14 cellular contexts compared by ENCODE assay signal in the genomic region with DNA sequence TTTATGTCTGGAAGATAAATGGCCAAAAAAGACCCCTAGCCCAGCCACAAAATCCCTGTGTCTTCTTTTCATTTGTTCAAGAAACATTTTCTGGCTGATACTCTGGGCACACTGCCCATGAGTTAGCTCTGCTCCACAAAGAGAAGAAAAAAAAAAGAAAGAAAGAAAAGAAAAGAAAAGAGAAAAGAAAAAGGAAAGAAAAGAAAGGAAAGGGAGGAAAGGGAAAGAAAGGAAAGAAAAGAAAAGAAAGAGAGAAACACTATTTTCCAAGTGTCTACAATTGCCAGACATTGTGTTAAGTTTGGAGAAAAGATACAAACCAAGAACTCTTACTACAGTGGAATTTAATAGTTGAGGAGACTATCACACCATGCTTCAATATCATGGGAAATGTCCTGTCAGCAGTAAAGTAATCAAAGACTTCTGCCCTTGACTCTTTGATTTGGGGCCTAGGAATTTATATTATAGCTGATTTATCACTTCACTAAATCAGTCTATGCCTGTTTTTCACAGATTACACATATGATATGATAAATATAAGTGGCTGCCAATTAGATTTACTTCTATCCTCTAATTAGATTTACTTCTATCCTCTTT. TPM values are rescaled to one million over a fixed set of nuclear protein-coding genes. Genes with fewer than 3 reads are reported as not detected.
A peak's percentile ranks its signal among the peaks of the same experiment; 100 is the strongest.
DNase-seq lines count a peak whose midpoint lies in the region; ATAC-seq and TF ChIP-seq lines count a peak whose summit lies in the region.
"Had no signal": no experiment of that assay in that cellular context is flagged by ENCODE, and none has a peak within 500 bp of the region (broad histone marks: within the 10 kb centered on the region; RNA-seq: fewer than 3 reads in every experiment).

No MANE protein-coding gene starts in this region.

- CTCF ChIA-PET in activated CD4-positive, alpha-beta T cell treated with anti-CD3 and anti-CD28 coated beads for 36 hours (lab: Charles Lee): interaction anchor here (0.7 to 9.4 kb wide), 7 partner anchors 9 to 155 kb away, joined by 3 to 74 read pairs (median 5); no protein-coding TSS in a partner anchor
- CTCF ChIA-PET in WTC11 (lab: Charles Lee): interaction anchor here (0.6 to 2.0 kb wide), 2 partner anchors 36 to 116 kb away, joined by 3 to 6 read pairs; no protein-coding TSS in a partner anchor

- peaks cover 13% of the 10 kb centered on the region for H3K36me3 ChIP-seq in neutrophil

- H3K27ac ChIP-seq in neutrophil: peak overlapping the region; percentile 99

- peak overlapping the region; percentile 82 for H3K4me3 Mint-ChIP-seq in activated CD4-positive, alpha-beta T cell treated with anti-CD3 and anti-CD28 coated beads for 36 hours
- H3K4me3 Mint-ChIP-seq in activated naive CD8-positive, alpha-beta T cell treated with anti-CD3 and anti-CD28 coated beads, Interleukin-2, amount 50 U/mL, for 24 hours: peak overlapping the region; percentile 64
- no peak overlapping the region for H3K4me3 Mint-ChIP-seq in WTC11

- H3K4me1 ChIP-seq in neutrophil (ENCODE audit: control insufficient read depth in 1 of 2, insufficient read depth in 1 of 2, low read depth in 1 of 2, low read length in 1 of 2): peaks cover 48 to 54% of the 10 kb centered on the region in 2 experiments

- no peaks in the 10 kb centered on the region for H3K9me3 ChIP-seq in neutrophil

- ATAC-seq in activated CD4-positive, alpha-beta T cell treated with anti-CD3 and anti-CD28 coated beads for 36 hours: no peak
- no peak for ATAC-seq in activated naive CD8-positive, alpha-beta T cell treated with anti-CD3 and anti-CD28 coated beads, Interleukin-2, amount 50 U/mL, for 24 hours
- ATAC-seq in GM18511 (IDR thresholded peaks at IDR 0.05; ENCODE audit: unreplicated experiment): no peak
- no peak for ATAC-seq in WTC11

- H3K4me3 ChIP-seq in neutrophil (ENCODE audit: low read depth in 1 of 2, low read length in 1 of 2): no peak overlapping the region
- H3K4me3 ChIP-seq: lung had no signal

- no peak for TF ChIP-seq CTCF in neutrophil (IDR thresholded peaks at IDR 0.05)
- no peak for TF ChIP-seq CTCF in WTC11 (IDR thresholded peaks at IDR 0.05)

- DNase-seq in activated CD4-positive, alpha-beta T cell treated with anti-CD3 and anti-CD28 coated beads for 36 hours: no peak
- no peak for DNase-seq in activated CD4-positive, alpha-beta T cell treated with anti-CD3 and anti-CD28 coated beads, Interleukin-2, amount 50 U/mL, for 1 hour
- peak; percentile 37 for DNase-seq in NCI-H82 (lab: John Stamatoyannopoulos, UW)
- no peak for DNase-seq in activated naive CD8-positive, alpha-beta T cell treated with anti-CD3 and anti-CD28 coated beads, Interleukin-2, amount 50 U/mL, for 24 hours
- no peak for DNase-seq in GM19238 (ENCODE audit: insufficient read length, low spot score)
- DNase-seq in WTC11 (ENCODE audit: low spot score): no peak
- DNase-seq: activated CD8-positive, alpha-beta memory T cell treated with anti-CD3 and anti-CD28 coated beads for 24 hours; cortex of kidney; NCI-H1436; T-helper 9 cell had no signal

- no peaks in the 10 kb centered on the region for H3K27me3 Mint-ChIP-seq in activated CD4-positive, alpha-beta T cell treated with anti-CD3 and anti-CD28 coated beads for 36 hours
- peaks cover 7% of the 10 kb centered on the region for H3K27me3 Mint-ChIP-seq in activated naive CD8-positive, alpha-beta T cell treated with anti-CD3 and anti-CD28 coated beads, Interleukin-2, amount 50 U/mL, for 24 hours
- peaks cover 34% of the 10 kb centered on the region for H3K27me3 Mint-ChIP-seq in WTC11 (ENCODE audit: low read depth)

- intact Hi-C loops in activated CD4-positive, alpha-beta T cell treated with anti-CD3 and anti-CD28 coated beads for 36 hours (cut with DNase I, micrococcal nuclease): loop anchor here in 1 of 2 experiments (2.0 kb wide), 1 partner anchor 15 kb away; no protein-coding TSS in a partner anchor

- POLR2A ChIA-PET in activated CD4-positive, alpha-beta T cell treated with anti-CD3 and anti-CD28 coated beads for 36 hours (lab: Charles Lee): interaction anchor here (0.7 to 2.2 kb wide), 3 partner anchors 13 to 61 kb away, joined by 3 to 6 read pairs (median 4); no protein-coding TSS in a partner anchor
- POLR2A ChIA-PET in WTC11 (lab: Charles Lee): no interaction called here

- H3K9me3 Mint-ChIP-seq in activated CD4-positive, alpha-beta T cell treated with anti-CD3 and anti-CD28 coated beads for 36 hours (ENCODE audit: low read depth): no peaks in the 10 kb centered on the region
- no peaks in the 10 kb centered on the region for H3K9me3 Mint-ChIP-seq in activated naive CD8-positive, alpha-beta T cell treated with anti-CD3 and anti-CD28 coated beads, Interleukin-2, amount 50 U/mL, for 24 hours
- peaks cover 9% of the 10 kb centered on the region for H3K9me3 Mint-ChIP-seq in WTC11

- H3K36me3 Mint-ChIP-seq in activated CD4-positive, alpha-beta T cell treated with anti-CD3 and anti-CD28 coated beads for 36 hours (ENCODE audit: low read depth): peaks cover 28% of the 10 kb centered on the region
- H3K36me3 Mint-ChIP-seq in activated naive CD8-positive, alpha-beta T cell treated with anti-CD3 and anti-CD28 coated beads, Interleukin-2, amount 50 U/mL, for 24 hours (ENCODE audit: low read depth): peaks cover 25% of the 10 kb centered on the region
- no peaks in the 10 kb centered on the region for H3K36me3 Mint-ChIP-seq in WTC11

- H3K4me1 Mint-ChIP-seq in activated CD4-positive, alpha-beta T cell treated with anti-CD3 and anti-CD28 coated beads for 36 hours: peaks cover 51% of the 10 kb centered on the region
- H3K4me1 Mint-ChIP-seq in activated naive CD8-positive, alpha-beta T cell treated with anti-CD3 and anti-CD28 coated beads, Interleukin-2, amount 50 U/mL, for 24 hours: peaks cover 60% of the 10 kb centered on the region
- H3K4me1 Mint-ChIP-seq in WTC11: peaks cover 7% of the 10 kb centered on the region

- peak overlapping the region; percentile 99 for H3K27ac Mint-ChIP-seq in activated CD4-positive, alpha-beta T cell treated with anti-CD3 and anti-CD28 coated beads for 36 hours
- peak overlapping the region; percentile 74 for H3K27ac Mint-ChIP-seq in activated naive CD8-positive, alpha-beta T cell treated with anti-CD3 and anti-CD28 coated beads, Interleukin-2, amount 50 U/mL, for 24 hours
- H3K27ac Mint-ChIP-seq in WTC11: no peak overlapping the region

- no peaks in the 10 kb centered on the region for H3K27me3 ChIP-seq in neutrophil

TF ChIP-seq in WTC11, 78 proteins besides CTCF, POLR2A, EP300 and RAD21 (continues in another document):
- TF ChIP-seq TCF7 (CRISPR knock-in tag; IDR thresholded peaks at IDR 0.05; ENCODE audit: low read depth): no peak
- TF ChIP-seq ZNF138 (CRISPR knock-in tag; conservative IDR thresholded peaks at IDR 0.05): no peak
- no peak for TF ChIP-seq CREB1 (CRISPR knock-in tag; IDR thresholded peaks at IDR 0.05)
- TF ChIP-seq GRHL2 (CRISPR knock-in tag; IDR thresholded peaks at IDR 0.05; ENCODE audit: insufficient replicate concordance, severe bottlenecking): no peak
- no peak for TF ChIP-seq ZNF532 (CRISPR knock-in tag; IDR thresholded peaks at IDR 0.05; ENCODE audit: borderline replicate concordance)
- TF ChIP-seq SMAD4 (CRISPR knock-in tag; IDR thresholded peaks at IDR 0.05): no peak

RNA-seq across cellular contexts. Expression of gene TRMO, which starts 3.0 kb away (rescaled TPM):
- 10 to 100 TPM; 13.9 to 20.7 TPM for total RNA-seq in activated CD4-positive, alpha-beta T cell treated with anti-CD3 and anti-CD28 coated beads for 36 hours
- total RNA-seq in WTC11 (2021): 3.3 to 4.6 TPM (median 3.9 TPM) in 3 replicates

RNA-seq across cellular contexts. Expression of gene HEMGN, which starts 18.7 kb away (rescaled TPM):
- total RNA-seq in activated CD4-positive, alpha-beta T cell treated with anti-CD3 and anti-CD28 coated beads for 36 hours: 1 to 10 TPM; 1.5 to 2.9 TPM
- total RNA-seq in WTC11 (2021): 0.11 to 0.14 TPM (median 0.11 TPM) in 3 replicates
- total RNA-seq: NCI-H460 had no signal
